Comparison of ENCODE assay signal across 15 cellular contexts in genomic region chr2:123732563-123732962, GRCh38.
"Had no signal": no experiment of that assay in that cellular context is flagged by ENCODE, and none has a peak within 500 bp of the region (broad histone marks: within the 10 kb centered on the region; RNA-seq: fewer than 3 reads in every experiment).

No MANE protein-coding gene starts in this region.

- H3K4me3 ChIP-seq: heart right ventricle, right lobe of liver, smooth muscle cell, tibial nerve had no signal

- FAIRE-seq: frontal cortex had no signal

- ATAC-seq: activated CD4-positive, CD25-positive, alpha-beta regulatory T cell treated with anti-CD3 and anti-CD28 coated beads, Interleukin-2, amount 50 U/mL, for 24 hours; heart right ventricle had no signal

- DNase-seq: activated naive CD4-positive, alpha-beta T cell; activated naive CD8-positive, alpha-beta T cell treated with anti-CD3 and anti-CD28 coated beads, Interleukin-2, amount 10 ng/mL, durations not matched to agents 7 days and 5 days; activated T-cell treated with anti-CD3 and anti-CD28 coated beads for 4 hours; brain microvascular endothelial cell; effector memory CD4-positive, alpha-beta T cell; heart right ventricle; right lobe of liver; stimulated activated CD4-positive, alpha-beta T cell treated with anti-CD3 and anti-CD28 coated beads, Interleukin-4, amount 100 ng/mL, for 4 hours; stimulated activated CD8-positive, alpha-beta memory T cell treated with anti-CD3 and anti-CD28 coated beads, Interleukin-4, amount 100 ng/mL, for 48 hours; stimulated activated naive CD4-positive, alpha-beta T cell treated with Interleukin-2 at 50 U/mL for 16 hours; substantia nigra had no signal
